ENCODE assay signal across 9 cellular contexts in genomic region chr2:215619989-215620388, GRCh38.
A peak's percentile ranks its signal among the peaks of the same experiment; 100 is the strongest.
DNase-seq lines count a peak whose midpoint lies in the region; TF ChIP-seq lines count a peak whose summit lies in the region.
"Had no signal": no experiment of that assay in that cellular context is flagged by ENCODE, and none has a peak within 500 bp of the region (broad histone marks: within the 10 kb centered on the region; RNA-seq: fewer than 3 reads in every experiment).

No MANE protein-coding gene starts in this region.

- H3K27me3 ChIP-seq in testis = no peaks in the 10 kb centered on the region

- intact Hi-C loops in activated CD4-positive, alpha-beta T cell treated with anti-CD3 and anti-CD28 coated beads, Interleukin-2, amount 10 ng/mL, durations not matched to agents 24 days and 14 days (cut with micrococcal nuclease) = no loop called here
- intact Hi-C loops in testis (cut with DNase I; ENCODE audit: low total_unique reads) = no loop called here

- H3K27ac Mint-ChIP-seq in activated CD4-positive, alpha-beta T cell treated with anti-CD3 and anti-CD28 coated beads, Interleukin-2, amount 10 ng/mL, durations not matched to agents 24 days and 14 days = no peak overlapping the region
- H3K27ac Mint-ChIP-seq: stimulated activated naive B cell treated with anti-CD40 and anti-IgM and Interleukin-4, amounts not matched to agents 10 μg/mL and 1 μg/mL and 100 μg/mL, for 72 hours had no signal

- TF ChIP-seq CTCF in fibroblast of villous mesenchyme (IDR thresholded peaks at IDR 0.05; ENCODE audit: insufficient read depth, low read depth, low read length) = no peak
- TF ChIP-seq CTCF in testis (IDR thresholded peaks at IDR 0.05) = no peak

- DNase-seq in activated CD4-positive, alpha-beta T cell treated with anti-CD3 and anti-CD28 coated beads, Interleukin-2, amount 10 ng/mL, durations not matched to agents 24 days and 14 days = no peak
- no peak for DNase-seq in activated CD4-positive, alpha-beta T cell treated with anti-CD3 and anti-CD28 coated beads, Interleukin-2, amount 50 U/mL, for 4 hours
- DNase-seq in NCI-H774 (lab: John Stamatoyannopoulos, UW) (peak; percentile 54), fibroblast of villous mesenchyme (ENCODE audit: low read depth) (peak; percentile 54), testis (peak; percentile 38)
- DNase-seq in activated CD8-positive, alpha-beta memory T cell treated with anti-CD3 and anti-CD28 coated beads, Interleukin-2, amount 50 U/mL, for 48 hours = no peak
- DNase-seq in activated CD4-positive, alpha-beta T cell treated with anti-CD3 and anti-CD28 coated beads, Interleukin-2, amount 50 U/mL, for 48 hours = no peak
- DNase-seq in activated CD4-positive, alpha-beta T cell treated with anti-CD3 and anti-CD28 coated beads for 48 hours = no peak
- DNase-seq: stimulated activated naive B cell treated with anti-CD40 and anti-IgM and Interleukin-4, amounts not matched to agents 10 μg/mL and 1 μg/mL and 100 μg/mL, for 72 hours had no signal

- H3K27ac ChIP-seq in testis = no peak overlapping the region

- 55 to 78% methylated on average over 10 of the region's 10 CpGs for WGBS in testis, 2 donors

- H3K4me3 ChIP-seq in fibroblast of villous mesenchyme (ENCODE audit: low read depth, low read length) (no peak overlapping the region), testis (no peak overlapping the region)

- peaks cover 15% of the 10 kb centered on the region for H3K27me3 Mint-ChIP-seq in activated CD4-positive, alpha-beta T cell treated with anti-CD3 and anti-CD28 coated beads, Interleukin-2, amount 10 ng/mL, durations not matched to agents 24 days and 14 days

- peak overlapping the region; percentile 54 for H3K4me3 Mint-ChIP-seq in activated CD4-positive, alpha-beta T cell treated with anti-CD3 and anti-CD28 coated beads, Interleukin-2, amount 10 ng/mL, durations not matched to agents 24 days and 14 days
- H3K4me3 Mint-ChIP-seq: stimulated activated naive B cell treated with anti-CD40 and anti-IgM and Interleukin-4, amounts not matched to agents 10 μg/mL and 1 μg/mL and 100 μg/mL, for 72 hours had no signal

- H3K9me3 Mint-ChIP-seq in activated CD4-positive, alpha-beta T cell treated with anti-CD3 and anti-CD28 coated beads, Interleukin-2, amount 10 ng/mL, durations not matched to agents 24 days and 14 days = no peaks in the 10 kb centered on the region

- H3K36me3 ChIP-seq in testis (ENCODE audit: low read depth, missing control alignments) = no peaks in the 10 kb centered on the region

- peaks cover 4% of the 10 kb centered on the region for H3K4me1 Mint-ChIP-seq in activated CD4-positive, alpha-beta T cell treated with anti-CD3 and anti-CD28 coated beads, Interleukin-2, amount 10 ng/mL, durations not matched to agents 24 days and 14 days
- H3K4me1 Mint-ChIP-seq: stimulated activated naive B cell treated with anti-CD40 and anti-IgM and Interleukin-4, amounts not matched to agents 10 μg/mL and 1 μg/mL and 100 μg/mL, for 72 hours had no signal

- H3K9me3 ChIP-seq in testis = no peaks in the 10 kb centered on the region

- peaks cover 7% of the 10 kb centered on the region for H3K4me1 ChIP-seq in testis

- TF ChIP-seq POLR2A in testis (IDR thresholded peaks at IDR 0.05) = no peak

- H3K36me3 Mint-ChIP-seq in activated CD4-positive, alpha-beta T cell treated with anti-CD3 and anti-CD28 coated beads, Interleukin-2, amount 10 ng/mL, durations not matched to agents 24 days and 14 days (ENCODE audit: low read depth) = no peaks in the 10 kb centered on the region
- H3K36me3 Mint-ChIP-seq: stimulated activated naive B cell treated with anti-CD40 and anti-IgM and Interleukin-4, amounts not matched to agents 10 μg/mL and 1 μg/mL and 100 μg/mL, for 72 hours had no signal

Comparison
In these comparisons a context has a peak if more than half of its experiments do, and no peak if none do; other contexts are left out.
1. DNase-seq: peak in NCI-H774 (single experiment), fibroblast of villous mesenchyme (single experiment) and testis (single experiment); none in activated CD4-positive, alpha-beta T cell treated with anti-CD3 and anti-CD28 coated beads, Interleukin-2, amount 10 ng/mL, durations not matched to agents 24 days and 14 days (single experiment), activated CD4-positive, alpha-beta T cell treated with anti-CD3 and anti-CD28 coated beads, Interleukin-2, amount 50 U/mL, for 4 hours (0 of 2), activated CD8-positive, alpha-beta memory T cell treated with anti-CD3 and anti-CD28 coated beads, Interleukin-2, amount 50 U/mL, for 48 hours (single experiment), activated CD4-positive, alpha-beta T cell treated with anti-CD3 and anti-CD28 coated beads, Interleukin-2, amount 50 U/mL, for 48 hours (0 of 2) and activated CD4-positive, alpha-beta T cell treated with anti-CD3 and anti-CD28 coated beads for 48 hours (single experiment).